Comparison of ENCODE assay signal across 8 cellular contexts in the genomic region with DNA sequence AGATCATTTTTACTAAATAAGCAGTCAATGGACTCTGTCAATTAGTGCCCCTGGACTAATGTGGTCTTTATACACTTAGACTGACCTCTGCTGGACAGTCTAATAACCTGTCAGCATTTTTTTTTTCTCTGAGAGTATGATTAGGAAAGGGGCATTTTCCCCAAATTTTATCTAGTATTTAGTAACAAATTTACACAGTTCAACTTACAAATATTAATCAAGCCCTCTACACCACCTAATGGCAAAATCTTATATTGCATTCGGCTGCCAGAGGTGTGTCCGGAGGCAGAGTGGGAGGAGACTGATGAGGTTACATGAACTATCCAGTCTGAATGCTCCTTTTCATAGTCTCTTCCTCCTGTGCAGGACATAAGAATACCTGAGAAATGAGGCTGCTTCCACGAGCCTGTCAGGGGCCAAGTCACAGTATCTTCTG. TPM values are rescaled to one million over a fixed set of nuclear protein-coding genes. Genes with fewer than 3 reads are reported as not detected.
DNase-seq lines count a peak whose midpoint lies in the region; ATAC-seq and TF ChIP-seq lines count a peak whose summit lies in the region.

No MANE protein-coding gene starts in this region.

- peak; percentile 49 for DNase-seq in DND-41
- DNase-seq in SK-N-DZ (ENCODE audit: low spot score): peak; percentile 74
- peak; percentile 52 for DNase-seq in activated naive CD8-positive, alpha-beta T cell treated with anti-CD3 and anti-CD28 coated beads, Interleukin-2, amount 10 ng/mL, durations not matched to agents 7 days and 5 days
- no peak for DNase-seq in left ventricle myocardium superior
- no peak for DNase-seq in smooth muscle cell (lab: John Stamatoyannopoulos, UW; ENCODE audit: unreplicated experiment)

- no peaks in the 10 kb centered on the region for H3K9me3 Mint-ChIP-seq in activated naive CD8-positive, alpha-beta T cell treated with anti-CD3 and anti-CD28 coated beads, Interleukin-2, amount 10 ng/mL, durations not matched to agents 7 days and 5 days

- H3K79me2 ChIP-seq in DND-41 (ENCODE audit: insufficient read depth, low read length): no peaks in the 10 kb centered on the region
- H3K79me2 ChIP-seq in KMS-11 (ENCODE audit: insufficient read depth, low read depth): no peaks in the 10 kb centered on the region
- H3K79me2 ChIP-seq in smooth muscle cell (ENCODE audit: low read depth): no peaks in the 10 kb centered on the region

- H3K4me2 ChIP-seq in DND-41 (ENCODE audit: insufficient read depth, low read length) (no peak overlapping the region), KMS-11 (no peak overlapping the region), smooth muscle cell (no peak overlapping the region)

- POLR2A ChIA-PET in activated naive CD8-positive, alpha-beta T cell treated with anti-CD3 and anti-CD28 coated beads, Interleukin-2, amount 10 ng/mL, durations not matched to agents 7 days and 5 days (lab: Charles Lee): interaction anchor here (1.1 to 2.2 kb wide), 5 partner anchors 19 to 289 kb away, joined by 4 to 9 read pairs (median 5); no protein-coding TSS in a partner anchor

- H3K4me3 ChIP-seq in DND-41 (ENCODE audit: low read depth in 1 of 2, low read length in 2 of 2) (no peak overlapping the region), KMS-11 (IDR thresholded peaks at IDR 0.05; ENCODE audit: insufficient read depth, low read depth, low read length) (no peak overlapping the region), smooth muscle cell (no peak overlapping the region)

- H3K4me1 Mint-ChIP-seq in activated naive CD8-positive, alpha-beta T cell treated with anti-CD3 and anti-CD28 coated beads, Interleukin-2, amount 10 ng/mL, durations not matched to agents 7 days and 5 days: peaks cover 23% of the 10 kb centered on the region

- H3K36me3 Mint-ChIP-seq in activated naive CD8-positive, alpha-beta T cell treated with anti-CD3 and anti-CD28 coated beads, Interleukin-2, amount 10 ng/mL, durations not matched to agents 7 days and 5 days: peaks cover 7% of the 10 kb centered on the region

- no peaks in the 10 kb centered on the region for H3F3A ChIP-seq in smooth muscle cell (ENCODE audit: low read depth)

- peak overlapping the region; percentile 54 for H3K27ac Mint-ChIP-seq in activated naive CD8-positive, alpha-beta T cell treated with anti-CD3 and anti-CD28 coated beads, Interleukin-2, amount 10 ng/mL, durations not matched to agents 7 days and 5 days

- H3K27me3 ChIP-seq in DND-41 (ENCODE audit: insufficient read depth, low read length, poor library complexity): no peaks in the 10 kb centered on the region
- no peaks in the 10 kb centered on the region for H3K27me3 ChIP-seq in KMS-11 (ENCODE audit: insufficient read depth, low read depth)
- no peaks in the 10 kb centered on the region for H3K27me3 ChIP-seq in smooth muscle cell (ENCODE audit: low read depth)

- H3K36me3 ChIP-seq in DND-41 (ENCODE audit: insufficient read depth, low read length) (peaks cover 35% of the 10 kb centered on the region), KMS-11 (ENCODE audit: insufficient read depth) (no peaks in the 10 kb centered on the region), smooth muscle cell (ENCODE audit: low read depth) (peaks cover 1% of the 10 kb centered on the region)

- peak; percentile 85 for ATAC-seq in DND-41 (ENCODE audit: insufficient read depth, low read depth)
- ATAC-seq in GM21515 (IDR thresholded peaks at IDR 0.05; ENCODE audit: unreplicated experiment): peak; percentile 58
- peak; percentile 91 for ATAC-seq in activated naive CD8-positive, alpha-beta T cell treated with anti-CD3 and anti-CD28 coated beads, Interleukin-2, amount 10 ng/mL, durations not matched to agents 7 days and 5 days (ENCODE audit: low read depth)
- ATAC-seq in left ventricle myocardium superior: peak; percentile 68
- no peak for ATAC-seq in HG02571 (IDR thresholded peaks at IDR 0.05; ENCODE audit: unreplicated experiment)

- H3K9ac ChIP-seq in DND-41 (ENCODE audit: low read depth, low read length) (no peak overlapping the region), KMS-11 (no peak overlapping the region), smooth muscle cell (ENCODE audit: low read depth) (no peak overlapping the region)

- intact Hi-C loops in left ventricle myocardium superior (cut with micrococcal nuclease): loop anchor here (10.0 kb wide), 1 partner anchor 123 kb away; no protein-coding TSS in a partner anchor

- H3K4me3 Mint-ChIP-seq in activated naive CD8-positive, alpha-beta T cell treated with anti-CD3 and anti-CD28 coated beads, Interleukin-2, amount 10 ng/mL, durations not matched to agents 7 days and 5 days: peak overlapping the region; percentile 18

- WGBS in smooth muscle cell (ENCODE audit: low lambda C conversion rate): 7% methylated on average over 3 of the region's 3 CpGs

- peaks cover 4% of the 10 kb centered on the region; the same call in 1 of the 2 replicates for H3K4me1 ChIP-seq in DND-41 (ENCODE audit: insufficient read depth, low read length)
- peaks cover 10% of the 10 kb centered on the region for H3K4me1 ChIP-seq in KMS-11 (ENCODE audit: low read depth, poor library complexity, severe bottlenecking)
- peaks cover 8% of the 10 kb centered on the region for H3K4me1 ChIP-seq in smooth muscle cell (ENCODE audit: low read depth)

- H3K27ac ChIP-seq in DND-41 (ENCODE audit: low read length) (no peak overlapping the region), KMS-11 (no peak overlapping the region), smooth muscle cell (ENCODE audit: low read depth) (no peak overlapping the region)

- TF ChIP-seq CTCF in DND-41 (IDR thresholded peaks at IDR 0.05; ENCODE audit: borderline replicate concordance, extremely low read depth, low read length, poor library complexity, severe bottlenecking) (peak; percentile 61), KMS-11 (conservative IDR thresholded peaks at IDR 0.05; ENCODE audit: low read depth, low read length) (peak; percentile 61; the same call in 1 of the 2 replicates), smooth muscle cell (IDR thresholded peaks at IDR 0.05; ENCODE audit: borderline replicate concordance, insufficient read depth, poor library complexity, severe bottlenecking) (peak; percentile 54)

- H3K27me3 Mint-ChIP-seq in activated naive CD8-positive, alpha-beta T cell treated with anti-CD3 and anti-CD28 coated beads, Interleukin-2, amount 10 ng/mL, durations not matched to agents 7 days and 5 days: no peaks in the 10 kb centered on the region

- H4K20me1 ChIP-seq in DND-41 (ENCODE audit: insufficient read depth, low read length): no peaks in the 10 kb centered on the region
- H4K20me1 ChIP-seq in KMS-11 (ENCODE audit: insufficient read depth): no peaks in the 10 kb centered on the region
- no peaks in the 10 kb centered on the region for H4K20me1 ChIP-seq in smooth muscle cell (ENCODE audit: low read depth)

- no peak overlapping the region for H2AFZ ChIP-seq in DND-41 (ENCODE audit: low read depth, low read length)
- no peak overlapping the region for H2AFZ ChIP-seq in KMS-11 (ENCODE audit: low read depth)
- H2AFZ ChIP-seq in smooth muscle cell (ENCODE audit: low read depth): no peak overlapping the region

- H3K9me3 ChIP-seq in DND-41 (ENCODE audit: insufficient read depth, low read length, severe bottlenecking) (no peaks in the 10 kb centered on the region), smooth muscle cell (replicated peaks; ENCODE audit: low read depth) (no peaks in the 10 kb centered on the region)

RNA-seq across cellular contexts. Expression of a gene that starts 36.0 kb away (rescaled TPM):
- polyA plus RNA-seq in SK-N-DZ (2014; cell fraction: cytosol; rRNA removed): 3.4 and 4.7 TPM in 2 replicates
- polyA plus RNA-seq in SK-N-DZ (2014; cell fraction: nucleus; rRNA removed): 12.5 and 15.5 TPM in 2 replicates
- total RNA-seq in activated naive CD8-positive, alpha-beta T cell treated with anti-CD3 and anti-CD28 coated beads, Interleukin-2, amount 10 ng/mL, durations not matched to agents 7 days and 5 days: 1 to 10 TPM; 3.5 to 4.1 TPM
- total RNA-seq in left ventricle myocardium superior (0.99 TPM), smooth muscle cell (1.3 and 1.8 TPM in 2 replicates)
- 0.69 and 3.0 TPM in 2 replicates for polyA plus RNA-seq in smooth muscle cell

RNA-seq across cellular contexts. Expression of a gene that starts 43.8 kb away (rescaled TPM):
- 54.7 and 56.8 TPM in 2 replicates for polyA plus RNA-seq in SK-N-DZ (2014; cell fraction: cytosol; rRNA removed)
- 34.1 and 50.7 TPM in 2 replicates for polyA plus RNA-seq in SK-N-DZ (2014; cell fraction: nucleus; rRNA removed)
- total RNA-seq in activated naive CD8-positive, alpha-beta T cell treated with anti-CD3 and anti-CD28 coated beads, Interleukin-2, amount 10 ng/mL, durations not matched to agents 7 days and 5 days: 10 to 100 TPM; 24.9 to 29.5 TPM
- total RNA-seq in left ventricle myocardium superior (15.6 TPM), smooth muscle cell (13.0 and 17.9 TPM in 2 replicates)
- 11.8 and 16.3 TPM in 2 replicates for polyA plus RNA-seq in smooth muscle cell

RNA-seq across cellular contexts. Expression of a gene that starts 44.0 kb away (rescaled TPM):
- 8.8 and 12.4 TPM in 2 replicates for polyA plus RNA-seq in SK-N-DZ (2014; cell fraction: cytosol; rRNA removed)
- polyA plus RNA-seq in SK-N-DZ (2014; cell fraction: nucleus; rRNA removed): 7.5 and 16.8 TPM in 2 replicates
- total RNA-seq in activated naive CD8-positive, alpha-beta T cell treated with anti-CD3 and anti-CD28 coated beads, Interleukin-2, amount 10 ng/mL, durations not matched to agents 7 days and 5 days: 1 to 10 TPM; 8.3 to 9.6 TPM
- total RNA-seq in left ventricle myocardium superior (11.0 TPM), smooth muscle cell (9.4 and 20.9 TPM in 2 replicates)
- 16.3 and 23.6 TPM in 2 replicates for polyA plus RNA-seq in smooth muscle cell

Comparison
In these comparisons a context has a peak if more than half of its experiments do, and no peak if none do; other contexts are left out.
1. DNase-seq: peak in DND-41 (single experiment), SK-N-DZ (single experiment) and activated naive CD8-positive, alpha-beta T cell treated with anti-CD3 and anti-CD28 coated beads, Interleukin-2, amount 10 ng/mL, durations not matched to agents 7 days and 5 days (single experiment); none in left ventricle myocardium superior (single experiment) and smooth muscle cell (single experiment).
2. Peak in every context shown above with its lines, with median percentiles within 50 percentile points of each other: CTCF ChIP-seq.